In genomic region chr19:29233591-29233990, GRCh38 we compare ENCODE assay signal across 20 cellular contexts.
"Had no signal": no experiment of that assay in that cellular context is flagged by ENCODE, and none has a peak within 500 bp of the region (broad histone marks: within the 10 kb centered on the region; RNA-seq: fewer than 3 reads in every experiment).

No MANE protein-coding gene starts in this region.

- H3K9me3 ChIP-seq: lower lobe of right lung had no signal

- H3K9me3 Mint-ChIP-seq: mesothelial cell of epicardium had no signal

- H2AFZ ChIP-seq: hepatocyte had no signal

- H3K27ac ChIP-seq: coronary artery, epithelial cell of prostate, foreskin keratinocyte, gastroesophageal sphincter, heart left ventricle, hepatocyte, left lung, lower lobe of right lung had no signal

- H3K4me2 ChIP-seq: hepatocyte had no signal

- H3K27me3 Mint-ChIP-seq: dendritic cell treated with granulocyte-macrophage colony-stimulating factor and Interleukin-4, amounts not matched to agents 40 ng/mL and 50 ng/mL, for 4 days had no signal

- DNase-seq: effector CD8-positive, alpha-beta T cell; erythroblast; foreskin keratinocyte; hypothalamus; immature natural killer cell; left cardiac atrium; left lung; left ventricle myocardium superior; lower lobe of right lung; mesenchymal stem cell; mucosa of descending colon; naive thymus-derived CD4-positive, alpha-beta T cell had no signal

- H3K4me1 ChIP-seq: foreskin keratinocyte, gastroesophageal sphincter, heart left ventricle, left lung, lower lobe of right lung had no signal

- H3K4me3 Mint-ChIP-seq: dendritic cell treated with granulocyte-macrophage colony-stimulating factor and Interleukin-4, amounts not matched to agents 40 ng/mL and 50 ng/mL, for 4 days; immature natural killer cell; mesothelial cell of epicardium; naive thymus-derived CD4-positive, alpha-beta T cell had no signal

- H3K4me1 Mint-ChIP-seq: immature natural killer cell; mesothelial cell of epicardium; naive thymus-derived CD4-positive, alpha-beta T cell had no signal

- H3K36me3 ChIP-seq: gastroesophageal sphincter, heart left ventricle, left lung, lower lobe of right lung had no signal

- H3K36me3 Mint-ChIP-seq: immature natural killer cell, mesothelial cell of epicardium had no signal

- H3K27me3 ChIP-seq: foreskin keratinocyte, hepatocyte had no signal

- ATAC-seq: esophagus mucosa; foreskin keratinocyte; gastroesophageal sphincter; heart left ventricle; left cardiac atrium; left lung; left ventricle myocardium superior; lower lobe of right lung; mucosa of descending colon; naive thymus-derived CD4-positive, alpha-beta T cell had no signal

- H3K27ac Mint-ChIP-seq: dendritic cell treated with granulocyte-macrophage colony-stimulating factor and Interleukin-4, amounts not matched to agents 40 ng/mL and 50 ng/mL, for 4 days; immature natural killer cell; mesothelial cell of epicardium; naive thymus-derived CD4-positive, alpha-beta T cell had no signal

- H3K4me3 ChIP-seq: coronary artery, gastroesophageal sphincter, heart left ventricle, hepatocyte, left lung, lower lobe of right lung, mucosa of descending colon had no signal
